18 cellular contexts compared by ENCODE assay signal in genomic region chr1:182700351-182700709, GRCh38. TPM values are rescaled to one million over a fixed set of nuclear protein-coding genes. Genes with fewer than 3 reads are reported as not detected.
DNase-seq lines count a peak whose midpoint lies in the region; ATAC-seq and TF ChIP-seq lines count a peak whose summit lies in the region.
"Had no signal": no experiment of that assay in that cellular context is flagged by ENCODE, and none has a peak within 500 bp of the region (broad histone marks: within the 10 kb centered on the region; RNA-seq: fewer than 3 reads in every experiment).

No MANE protein-coding gene starts in this region.

- no peak overlapping the region for H2BK15ac ChIP-seq in mesendoderm (replicated peaks; ENCODE audit: low read depth)

- H3K18ac ChIP-seq in mesendoderm (ENCODE audit: low read length): no peak overlapping the region

- no peak overlapping the region for H3K4me3 ChIP-seq in left ventricle myocardium inferior
- H3K4me3 ChIP-seq in endocrine pancreas (ENCODE audit: control insufficient read depth, insufficient read depth, low read length): peak overlapping the region; percentile 54
- no peak overlapping the region for H3K4me3 ChIP-seq in mesendoderm (ENCODE audit: low read length)
- H3K4me3 ChIP-seq: A549 had no signal

- H4K5ac ChIP-seq in mesendoderm (ENCODE audit: low read length): no peak overlapping the region

- no peak overlapping the region for H3K4ac ChIP-seq in mesendoderm (ENCODE audit: low read depth, low read length)

- WGBS in mesendoderm (ENCODE audit: extremely low coverage, insufficient coverage, low lambda C conversion rate): no CpG with 5 or more reads among the region's 9 CpGs

- peak overlapping the region; percentile 45 for H3K4me2 ChIP-seq in mesendoderm (ENCODE audit: low read length)
- H3K4me2 ChIP-seq: A549 had no signal

- H3K27me3 ChIP-seq in left ventricle myocardium inferior (ENCODE audit: low read depth): no peaks in the 10 kb centered on the region
- no peaks in the 10 kb centered on the region for H3K27me3 ChIP-seq in endocrine pancreas (ENCODE audit: control insufficient read depth, insufficient read depth, low read length)
- H3K27me3 ChIP-seq in mesendoderm (ENCODE audit: insufficient read depth, low read length, poor library complexity): no peaks in the 10 kb centered on the region
- H3K27me3 ChIP-seq: ascending aorta had no signal

- no peaks in the 10 kb centered on the region for H3K36me3 ChIP-seq in left ventricle myocardium inferior
- no peaks in the 10 kb centered on the region for H3K36me3 ChIP-seq in endocrine pancreas (ENCODE audit: control insufficient read depth, insufficient read depth, low read length)
- H3K36me3 ChIP-seq in mesendoderm (ENCODE audit: control insufficient read depth, insufficient read depth, low read length): no peaks in the 10 kb centered on the region
- H3K36me3 ChIP-seq: ascending aorta had no signal

- H3K27ac ChIP-seq in left ventricle myocardium inferior (replicated peaks) (peak overlapping the region; percentile 28), mesendoderm (ENCODE audit: low read depth, low read length) (no peak overlapping the region)
- H3K27ac ChIP-seq: A549 had no signal

- intact Hi-C loops in left ventricle myocardium inferior (cut with micrococcal nuclease): no loop called here
- intact Hi-C loops in left cardiac atrium (cut with DNase I): no loop called here

- H3K23ac ChIP-seq in mesendoderm (ENCODE audit: low read length): no peak overlapping the region

- H3K4me1 ChIP-seq in left ventricle myocardium inferior (peaks cover 35% of the 10 kb centered on the region), endocrine pancreas (ENCODE audit: control insufficient read depth, insufficient read depth, low read length) (peaks cover 12% of the 10 kb centered on the region), mesendoderm (ENCODE audit: control insufficient read depth, low read depth, low read length) (peaks cover 26% of the 10 kb centered on the region)
- H3K4me1 ChIP-seq: A549 had no signal

- H3K79me1 ChIP-seq in mesendoderm (ENCODE audit: low read length): no peaks in the 10 kb centered on the region

- TF ChIP-seq CTCF in left ventricle myocardium inferior (IDR thresholded peaks at IDR 0.05; ENCODE audit: borderline replicate concordance): no peak

- H2BK120ac ChIP-seq in mesendoderm (ENCODE audit: low read depth, low read length): no peak overlapping the region

- DNase-seq in left ventricle myocardium inferior (no peak), left cardiac atrium (no peak), mesendoderm (peak; percentile 49), D341Med (ENCODE audit: low spot score) (no peak)
- no peak for DNase-seq in activated CD4-positive, alpha-beta T cell treated with anti-CD3 and anti-CD28 coated beads for 4 hours
- DNase-seq: activated CD8-positive, alpha-beta memory T cell treated with anti-CD3 and anti-CD28 coated beads, Interleukin-2, amount 10 ng/mL, durations not matched to agents 7 days and 5 days; activated naive CD4-positive, alpha-beta T cell; CD4-positive, CD25-positive, alpha-beta regulatory T cell; Karpas-422; stimulated activated naive CD8-positive, alpha-beta T cell treated with anti-CD3 and anti-CD28 coated beads, Interleukin-15, Interleukin-2, amounts not matched to agents 100 U/mL and 50 U/mL, for 24 hours; T-helper 17 cell had no signal

- H2AK5ac ChIP-seq in mesendoderm (ENCODE audit: low read length): no peak overlapping the region

- H4K8ac ChIP-seq in mesendoderm (ENCODE audit: low read depth, low read length): no peak overlapping the region

- H3K56ac ChIP-seq in mesendoderm (ENCODE audit: low read length): peak overlapping the region; percentile 75

- no peaks in the 10 kb centered on the region for H3K79me2 ChIP-seq in mesendoderm (ENCODE audit: control insufficient read depth, insufficient read depth, low read length)

- no peak for ATAC-seq in left cardiac atrium
- no peak for ATAC-seq in GM19351 (IDR thresholded peaks at IDR 0.05; ENCODE audit: unreplicated experiment)
- ATAC-seq in HG03135 (IDR thresholded peaks at IDR 0.05; ENCODE audit: unreplicated experiment): no peak
- ATAC-seq: A549; activated CD8-positive, alpha-beta memory T cell treated with anti-CD3 and anti-CD28 coated beads, Interleukin-2, amount 10 ng/mL, durations not matched to agents 7 days and 5 days; stimulated activated naive CD8-positive, alpha-beta T cell treated with anti-CD3 and anti-CD28 coated beads, Interleukin-15, Interleukin-2, amounts not matched to agents 100 U/mL and 50 U/mL, for 24 hours; T-helper 17 cell had no signal

- no peaks in the 10 kb centered on the region for H3K9me3 ChIP-seq in left ventricle myocardium inferior (replicated peaks)
- no peaks in the 10 kb centered on the region for H3K9me3 ChIP-seq in endocrine pancreas (ENCODE audit: control insufficient read depth, low read length)
- H3K9me3 ChIP-seq: A549, ascending aorta had no signal

- H3K9ac ChIP-seq in endocrine pancreas (ENCODE audit: control insufficient read depth, insufficient read depth, low read length): no peak overlapping the region
- H3K9ac ChIP-seq in mesendoderm (ENCODE audit: low read length): peak overlapping the region; percentile 44

- H2BK5ac ChIP-seq in mesendoderm (ENCODE audit: low read length): no peak overlapping the region

RNA-seq across cellular contexts. Expression of gene RGS8, which starts 15.9 kb away (rescaled TPM):
- 0.05 TPM for total RNA-seq in left ventricle myocardium inferior
- under 1 TPM; 0.05 to 0.18 TPM for total RNA-seq in left cardiac atrium
- 1.3 TPM for polyA plus RNA-seq in mesendoderm (2013, experiment 1 of 2)
- 1.0 TPM for polyA plus RNA-seq in mesendoderm (2013, experiment 2 of 2)
- total RNA-seq: activated CD8-positive, alpha-beta memory T cell treated with anti-CD3 and anti-CD28 coated beads, Interleukin-2, amount 10 ng/mL, durations not matched to agents 7 days and 5 days; ascending aorta; CD4-positive, CD25-positive, alpha-beta regulatory T cell; left ventricle myocardium superior; Right ventricle myocardium superior; T-helper 17 cell had no signal
- polyA plus RNA-seq: A549; CD4-positive, CD25-positive, alpha-beta regulatory T cell had no signal
